Comparison of ENCODE assay signal across 21 cellular contexts in the genomic region with DNA sequence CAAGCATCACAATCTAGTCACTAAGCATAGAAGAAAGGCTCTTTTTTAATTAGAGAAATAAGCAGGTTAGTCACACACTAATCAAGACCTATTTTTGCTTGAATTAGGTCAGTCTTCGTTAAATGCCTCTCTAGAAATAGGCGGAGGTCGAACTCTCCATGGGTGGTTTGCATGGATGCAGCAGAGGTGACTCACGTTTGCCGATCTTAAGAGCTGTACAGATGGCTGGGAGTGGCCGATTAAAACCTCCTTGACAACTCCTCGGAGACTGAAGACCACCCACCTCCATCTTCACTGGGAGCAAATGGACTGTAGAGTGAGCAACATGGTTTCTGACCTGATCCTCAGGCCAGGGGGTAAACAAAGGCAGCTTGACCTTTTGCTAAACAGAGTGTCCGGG.
DNase-seq lines count a peak whose midpoint lies in the region; TF ChIP-seq lines count a peak whose summit lies in the region.
"Had no signal": no experiment of that assay in that cellular context is flagged by ENCODE, and none has a peak within 500 bp of the region (broad histone marks: within the 10 kb centered on the region; RNA-seq: fewer than 3 reads in every experiment).

No MANE protein-coding gene starts in this region.

- H3K79me2 ChIP-seq in neural progenitor cell (ENCODE audit: low read depth) (no peaks in the 10 kb centered on the region), SK-N-SH (ENCODE audit: insufficient read depth) (no peaks in the 10 kb centered on the region)

- DNase-seq in activated CD4-positive, alpha-beta T cell treated with anti-CD3 and anti-CD28 coated beads, Interleukin-2, amount 10 ng/mL, durations not matched to agents 24 days and 14 days, result peak; percentile 31
- no peak for DNase-seq in activated CD4-positive, alpha-beta T cell treated with anti-CD3 and anti-CD28 coated beads, Interleukin-2, amount 50 U/mL, for 1 hour
- DNase-seq in NCI-H69 (lab: John Stamatoyannopoulos, UW) (peak; percentile 45), neural progenitor cell (ENCODE audit: low spot score) (peak; percentile 30), superior temporal gyrus (ENCODE audit: extremely low spot score) (no peak), SK-N-SH (no peak)
- no peak for DNase-seq in activated CD4-positive, alpha-beta memory T cell treated with anti-CD3 and anti-CD28 coated beads, Interleukin-2, amount 10 ng/mL, durations not matched to agents 7 days and 5 days
- DNase-seq: BE2C; CD4-positive, CD25-positive, alpha-beta regulatory T cell; H7; MV-4-11; NCI-H1105 treated with DMSO at 0.1 percent for 48 hours; NCI-H1694 treated with DMSO at 0.1 percent for 48 hours; NCI-H2081 treated with DMSO at 0.1 percent for 48 hours; NCI-H2171 treated with DMSO at 0.1 percent for 48 hours; NCI-H446 treated with DMSO at 0.1 percent for 48 hours; PC-3; Right ventricle myocardium superior had no signal

- no peak for TF ChIP-seq CTCF in neural progenitor cell (IDR thresholded peaks at IDR 0.05)
- TF ChIP-seq CTCF in SK-N-SH (IDR thresholded peaks at IDR 0.05), result no peak

- no peaks in the 10 kb centered on the region for H3K36me3 ChIP-seq in neural progenitor cell
- H3K36me3 ChIP-seq in SK-N-SH (replicated peaks in 1 of 2; ENCODE audit: control insufficient read depth in 1 of 2, insufficient read depth in 2 of 2, low read length in 1 of 2), result no peaks in the 10 kb centered on the region
- H3K36me3 ChIP-seq: BE2C had no signal

- no peak overlapping the region for H3K27ac Mint-ChIP-seq in activated CD4-positive, alpha-beta T cell treated with anti-CD3 and anti-CD28 coated beads, Interleukin-2, amount 10 ng/mL, durations not matched to agents 24 days and 14 days
- no peak overlapping the region for H3K27ac Mint-ChIP-seq in neural progenitor cell
- no peak overlapping the region for H3K27ac Mint-ChIP-seq in activated CD4-positive, alpha-beta memory T cell treated with anti-CD3 and anti-CD28 coated beads, Interleukin-2, amount 10 ng/mL, durations not matched to agents 7 days and 5 days
- H3K27ac Mint-ChIP-seq: CD4-positive, CD25-positive, alpha-beta regulatory T cell; IgD-negative memory B cell had no signal

- H3K4me2 ChIP-seq in neural progenitor cell (no peak overlapping the region), SK-N-SH (no peak overlapping the region)

- no peaks in the 10 kb centered on the region for H3K4me1 Mint-ChIP-seq in activated CD4-positive, alpha-beta T cell treated with anti-CD3 and anti-CD28 coated beads, Interleukin-2, amount 10 ng/mL, durations not matched to agents 24 days and 14 days
- H3K4me1 Mint-ChIP-seq in neural progenitor cell, result peaks cover 13% of the 10 kb centered on the region
- no peaks in the 10 kb centered on the region for H3K4me1 Mint-ChIP-seq in activated CD4-positive, alpha-beta memory T cell treated with anti-CD3 and anti-CD28 coated beads, Interleukin-2, amount 10 ng/mL, durations not matched to agents 7 days and 5 days
- H3K4me1 Mint-ChIP-seq: CD4-positive, CD25-positive, alpha-beta regulatory T cell; IgD-negative memory B cell had no signal

- POLR2A ChIA-PET in activated CD4-positive, alpha-beta memory T cell treated with anti-CD3 and anti-CD28 coated beads, Interleukin-2, amount 10 ng/mL, durations not matched to agents 7 days and 5 days (lab: Charles Lee), result no interaction called here
- POLR2A ChIA-PET in SK-N-SH (lab: Yijun Ruan, JAX), result no interaction called here

- H3K9me3 Mint-ChIP-seq in activated CD4-positive, alpha-beta T cell treated with anti-CD3 and anti-CD28 coated beads, Interleukin-2, amount 10 ng/mL, durations not matched to agents 24 days and 14 days, result no peaks in the 10 kb centered on the region
- H3K9me3 Mint-ChIP-seq in neural progenitor cell, result no peaks in the 10 kb centered on the region
- H3K9me3 Mint-ChIP-seq in activated CD4-positive, alpha-beta memory T cell treated with anti-CD3 and anti-CD28 coated beads, Interleukin-2, amount 10 ng/mL, durations not matched to agents 7 days and 5 days, result no peaks in the 10 kb centered on the region
- H3K9me3 Mint-ChIP-seq: IgD-negative memory B cell had no signal

- no peak overlapping the region for H3K27ac ChIP-seq in neural progenitor cell
- H3K27ac ChIP-seq in SK-N-SH (ENCODE audit: low read depth in 2 of 2, low read length in 1 of 2), result no peak overlapping the region
- H3K27ac ChIP-seq: SK-N-MC had no signal

- H4K20me1 ChIP-seq in neural progenitor cell (ENCODE audit: low read depth), result no peaks in the 10 kb centered on the region
- H4K20me1 ChIP-seq in SK-N-SH (ENCODE audit: insufficient read depth), result no peaks in the 10 kb centered on the region

- CTCF ChIA-PET in activated CD4-positive, alpha-beta memory T cell treated with anti-CD3 and anti-CD28 coated beads, Interleukin-2, amount 10 ng/mL, durations not matched to agents 7 days and 5 days (lab: Charles Lee), result no interaction called here
- CTCF ChIA-PET in SK-N-SH (lab: Yijun Ruan, JAX), result no interaction called here

- 10% methylated on average over 8 of the region's 8 CpGs for WGBS in SK-N-SH (ENCODE audit: low lambda C conversion rate)

- no peak overlapping the region for H3K4me3 Mint-ChIP-seq in activated CD4-positive, alpha-beta T cell treated with anti-CD3 and anti-CD28 coated beads, Interleukin-2, amount 10 ng/mL, durations not matched to agents 24 days and 14 days
- H3K4me3 Mint-ChIP-seq in neural progenitor cell, result no peak overlapping the region
- H3K4me3 Mint-ChIP-seq in activated CD4-positive, alpha-beta memory T cell treated with anti-CD3 and anti-CD28 coated beads, Interleukin-2, amount 10 ng/mL, durations not matched to agents 7 days and 5 days, result no peak overlapping the region
- H3K4me3 Mint-ChIP-seq: CD4-positive, CD25-positive, alpha-beta regulatory T cell; IgD-negative memory B cell had no signal

- no peaks in the 10 kb centered on the region for H3K36me3 Mint-ChIP-seq in activated CD4-positive, alpha-beta T cell treated with anti-CD3 and anti-CD28 coated beads, Interleukin-2, amount 10 ng/mL, durations not matched to agents 24 days and 14 days (ENCODE audit: low read depth)
- no peaks in the 10 kb centered on the region for H3K36me3 Mint-ChIP-seq in neural progenitor cell
- H3K36me3 Mint-ChIP-seq in activated CD4-positive, alpha-beta memory T cell treated with anti-CD3 and anti-CD28 coated beads, Interleukin-2, amount 10 ng/mL, durations not matched to agents 7 days and 5 days (ENCODE audit: low read depth), result no peaks in the 10 kb centered on the region
- H3K36me3 Mint-ChIP-seq: CD4-positive, CD25-positive, alpha-beta regulatory T cell; IgD-negative memory B cell had no signal

- H3K4me3 ChIP-seq in neural progenitor cell, result no peak overlapping the region
- H3K4me3 ChIP-seq in SK-N-SH (ENCODE audit: low read depth in 2 of 2, low read length in 1 of 2), result no peak overlapping the region
- H3K4me3 ChIP-seq: GM12878, SK-N-MC had no signal

- no peak for TF ChIP-seq EP300 in SK-N-SH (IDR thresholded peaks at IDR 0.05; ENCODE audit: borderline replicate concordance in 1 of 2, low read depth in 1 of 2, low read length in 1 of 2)

- H3K9ac ChIP-seq in neural progenitor cell (no peak overlapping the region), SK-N-SH (no peak overlapping the region)

- H3K9me2 ChIP-seq in SK-N-SH, result no peaks in the 10 kb centered on the region

- H3K4me1 ChIP-seq in neural progenitor cell (no peaks in the 10 kb centered on the region), SK-N-SH (ENCODE audit: control insufficient read depth in 1 of 2, insufficient read depth in 2 of 2, low read depth in 1 of 2, low read length in 1 of 2) (no peaks in the 10 kb centered on the region)
- H3K4me1 ChIP-seq: BE2C had no signal

- H2AFZ ChIP-seq in neural progenitor cell (replicated peaks) (no peak overlapping the region), SK-N-SH (ENCODE audit: low read depth) (no peak overlapping the region)

- H3F3A ChIP-seq in neural progenitor cell (ENCODE audit: low read depth) (no peaks in the 10 kb centered on the region), SK-N-SH (replicated peaks; ENCODE audit: insufficient read depth) (no peaks in the 10 kb centered on the region)

- TF ChIP-seq RAD21 in SK-N-SH (IDR thresholded peaks at IDR 0.05; ENCODE audit: low read length), result no peak

- no peaks in the 10 kb centered on the region for H3K9me3 ChIP-seq in neural progenitor cell (ENCODE audit: low read depth)
- H3K9me3 ChIP-seq in SK-N-SH, result no peaks in the 10 kb centered on the region
- H3K9me3 ChIP-seq: BE2C had no signal

- H3K27me3 ChIP-seq in neural progenitor cell, result peaks cover 3% of the 10 kb centered on the region
- H3K27me3 ChIP-seq in SK-N-SH (ENCODE audit: insufficient read depth), result no peaks in the 10 kb centered on the region
- H3K27me3 ChIP-seq: BE2C had no signal

- intact Hi-C loops in activated CD4-positive, alpha-beta T cell treated with anti-CD3 and anti-CD28 coated beads, Interleukin-2, amount 10 ng/mL, durations not matched to agents 24 days and 14 days (cut with micrococcal nuclease), result no loop called here

- H3K27me3 Mint-ChIP-seq in activated CD4-positive, alpha-beta T cell treated with anti-CD3 and anti-CD28 coated beads, Interleukin-2, amount 10 ng/mL, durations not matched to agents 24 days and 14 days, result no peaks in the 10 kb centered on the region
- H3K27me3 Mint-ChIP-seq in neural progenitor cell (ENCODE audit: insufficient read depth, low read depth), result peaks cover 6% of the 10 kb centered on the region
- H3K27me3 Mint-ChIP-seq in activated CD4-positive, alpha-beta memory T cell treated with anti-CD3 and anti-CD28 coated beads, Interleukin-2, amount 10 ng/mL, durations not matched to agents 7 days and 5 days, result no peaks in the 10 kb centered on the region

TF ChIP-seq in SK-N-SH, 30 proteins besides CTCF, POLR2A, EP300 and RAD21 (continues in another document):
- TF ChIP-seq TCF12 (IDR thresholded peaks at IDR 0.05) (no peak), SMC3 (IDR thresholded peaks at IDR 0.05; ENCODE audit: low read depth, low read length) (no peak)
- TF ChIP-seq, protein P1, sequence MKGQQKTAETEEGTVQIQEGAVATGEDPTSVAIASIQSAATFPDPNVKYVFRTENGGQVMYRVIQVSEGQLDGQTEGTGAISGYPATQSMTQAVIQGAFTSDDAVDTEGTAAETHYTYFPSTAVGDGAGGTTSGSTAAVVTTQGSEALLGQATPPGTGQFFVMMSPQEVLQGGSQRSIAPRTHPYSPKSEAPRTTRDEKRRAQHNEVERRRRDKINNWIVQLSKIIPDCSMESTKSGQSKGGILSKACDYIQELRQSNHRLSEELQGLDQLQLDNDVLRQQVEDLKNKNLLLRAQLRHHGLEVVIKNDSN (IDR thresholded peaks at IDR 0.05; ENCODE audit: borderline replicate concordance, low read depth), result no peak

Comparison
In these comparisons a context has a peak if more than half of its experiments do, and no peak if none do; other contexts are left out.
1. DNase-seq: peak in activated CD4-positive, alpha-beta T cell treated with anti-CD3 and anti-CD28 coated beads, Interleukin-2, amount 10 ng/mL, durations not matched to agents 24 days and 14 days (single experiment), NCI-H69 (single experiment) and neural progenitor cell (single experiment); none in activated CD4-positive, alpha-beta T cell treated with anti-CD3 and anti-CD28 coated beads, Interleukin-2, amount 50 U/mL, for 1 hour (single experiment), superior temporal gyrus (single experiment), activated CD4-positive, alpha-beta memory T cell treated with anti-CD3 and anti-CD28 coated beads, Interleukin-2, amount 10 ng/mL, durations not matched to agents 7 days and 5 days (single experiment) and SK-N-SH (single experiment).